In genomic region chr3:122395582-122395981, GRCh38 we compare ENCODE assay signal across 1 cellular context.
TF ChIP-seq lines count a peak whose summit lies in the region.

No MANE protein-coding gene starts in this region.

TF ChIP-seq in GM12878, 131 proteins besides CTCF, POLR2A, EP300 and RAD21:
- TF ChIP-seq IKZF2 (IDR thresholded peaks at IDR 0.05) (no peak), YBX1 (IDR thresholded peaks at IDR 0.05) (no peak), FOXK2 (IDR thresholded peaks at IDR 0.05) (no peak), NFXL1 (IDR thresholded peaks at IDR 0.05; ENCODE audit: borderline replicate concordance) (no peak), MXI1 (IDR thresholded peaks at IDR 0.05; ENCODE audit: low read depth, low read length) (no peak), ZNF687 (IDR thresholded peaks at IDR 0.05) (no peak), RUNX3 (IDR thresholded peaks at IDR 0.05; ENCODE audit: low read length) (no peak), ZSCAN29 (IDR thresholded peaks at IDR 0.05) (no peak), JUNB (IDR thresholded peaks at IDR 0.05) (no peak), IRF4 (IDR thresholded peaks at IDR 0.05; ENCODE audit: low read depth, low read length) (no peak), E2F8 (IDR thresholded peaks at IDR 0.05; ENCODE audit: low read depth, partially characterized antibody) (no peak), GATAD2B (conservative IDR thresholded peaks at IDR 0.05; ENCODE audit: low read depth) (no peak), SMC3 (IDR thresholded peaks at IDR 0.05; ENCODE audit: borderline replicate concordance, low read length) (no peak)
